Comparison of ENCODE assay signal across 13 cellular contexts in the genomic region with DNA sequence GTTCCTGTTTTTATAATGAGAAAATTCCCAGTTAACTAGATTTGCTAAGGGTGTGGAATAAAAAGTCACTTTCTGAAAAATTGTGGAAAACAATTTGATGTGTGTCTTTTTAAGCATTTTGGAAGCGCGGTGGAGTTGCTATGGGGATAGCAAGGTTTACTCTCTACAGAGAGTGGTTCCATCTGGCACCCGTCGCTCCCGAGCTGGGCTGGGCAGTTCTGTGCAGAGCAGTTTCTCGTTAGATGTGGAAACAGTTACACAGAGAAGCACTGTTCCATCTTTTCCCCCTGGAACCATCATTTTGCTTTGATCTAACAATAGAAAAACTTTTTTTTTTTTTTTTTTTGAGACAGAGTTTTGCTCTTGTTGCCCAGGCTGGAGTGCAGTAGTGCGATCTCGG. TPM values are rescaled to one million over a fixed set of nuclear protein-coding genes. Genes with fewer than 3 reads are reported as not detected.
DNase-seq lines count a peak whose midpoint lies in the region; ATAC-seq and TF ChIP-seq lines count a peak whose summit lies in the region.
"Had no signal": no experiment of that assay in that cellular context is flagged by ENCODE, and none has a peak within 500 bp of the region (broad histone marks: within the 10 kb centered on the region; RNA-seq: fewer than 3 reads in every experiment).

No MANE protein-coding gene starts in this region.

- H3K23ac ChIP-seq in mesenchymal stem cell (ENCODE audit: low read length in 2 of 2): no peak overlapping the region

- H2BK120ac ChIP-seq in mesenchymal stem cell (ENCODE audit: low read depth, low read length): no peak overlapping the region

- WGBS in esophagus muscularis mucosa: 21% methylated on average over 8 of the region's 8 CpGs
- WGBS in mesenchymal stem cell: 78% methylated on average over 8 of the region's 8 CpGs

- in situ Hi-C loops in ACHN (cut with HindIII; ENCODE audit: low pct_ligation_motif_present, low pct_unique_long_range_greater_than_20kb, low sequenced_read_pairs): no loop called here

- H3K9me3 ChIP-seq in esophagus muscularis mucosa (no peaks in the 10 kb centered on the region), mesenchymal stem cell (ENCODE audit: control insufficient read depth, low read length) (no peaks in the 10 kb centered on the region)

- H3K36me3 ChIP-seq in esophagus muscularis mucosa: peaks cover 0 to 3% (median 0%) of the 10 kb centered on the region in 4 donors
- no peaks in the 10 kb centered on the region for H3K36me3 ChIP-seq in mesenchymal stem cell (ENCODE audit: control insufficient read depth in 1 of 2, insufficient read depth in 2 of 2, low read depth in 1 of 2, low read length in 2 of 2)

- ATAC-seq in activated naive CD8-positive, alpha-beta T cell treated with anti-CD3 and anti-CD28 coated beads, Interleukin-2, amount 50 U/mL, for 24 hours: no peak
- no peak for ATAC-seq in HG03108 (IDR thresholded peaks at IDR 0.05; ENCODE audit: unreplicated experiment)
- ATAC-seq: activated CD8-positive, alpha-beta T cell treated with anti-CD3 and anti-CD28 coated beads for 36 hours; natural killer cell had no signal

- H2BK12ac ChIP-seq in mesenchymal stem cell (ENCODE audit: low read length in 2 of 2): no peak overlapping the region

- no peak overlapping the region for H3K14ac ChIP-seq in mesenchymal stem cell (ENCODE audit: low read length in 2 of 2)

- H2AK5ac ChIP-seq in mesenchymal stem cell (ENCODE audit: low read length, severe bottlenecking): no peak overlapping the region

- no peak for TF ChIP-seq EP300 in esophagus muscularis mucosa (IDR thresholded peaks at IDR 0.05)

- H3K4me1 Mint-ChIP-seq in activated naive CD8-positive, alpha-beta T cell treated with anti-CD3 and anti-CD28 coated beads, Interleukin-2, amount 50 U/mL, for 24 hours: no peaks in the 10 kb centered on the region
- H3K4me1 Mint-ChIP-seq: natural killer cell had no signal

- H3K27me3 Mint-ChIP-seq in activated naive CD8-positive, alpha-beta T cell treated with anti-CD3 and anti-CD28 coated beads, Interleukin-2, amount 50 U/mL, for 24 hours: no peaks in the 10 kb centered on the region
- H3K27me3 Mint-ChIP-seq: activated CD8-positive, alpha-beta T cell treated with anti-CD3 and anti-CD28 coated beads for 36 hours; dendritic cell treated with granulocyte-macrophage colony-stimulating factor and Interleukin-4, amounts not matched to agents 40 ng/mL and 50 ng/mL, for 4 days had no signal

- intact Hi-C loops in esophagus muscularis mucosa (cut with DNase I): no loop called here

- no peak overlapping the region for H3K4me2 ChIP-seq in mesenchymal stem cell (ENCODE audit: low read length, poor library complexity, severe bottlenecking)

- DNase-seq in NCI-H82 (lab: John Stamatoyannopoulos, UW) (peak; percentile 24), NCI-H82 treated with DMSO at 0.1 percent for 48 hours (lab: John Stamatoyannopoulos, UW; ENCODE audit: unreplicated experiment) (no peak), esophagus muscularis mucosa (ENCODE audit: extremely low spot score) (no peak), mesenchymal stem cell (no peak), ureter (ENCODE audit: low spot score) (peak; percentile 73), ACHN (no peak)
- DNase-seq in activated naive CD8-positive, alpha-beta T cell treated with anti-CD3 and anti-CD28 coated beads, Interleukin-2, amount 50 U/mL, for 24 hours: no peak
- DNase-seq: activated CD8-positive, alpha-beta T cell treated with anti-CD3 and anti-CD28 coated beads for 36 hours; natural killer cell had no signal

- peak overlapping the region; percentile 69 to 82 (median 76) for H3K27ac ChIP-seq in esophagus muscularis mucosa (replicated peaks in 1 of 4)
- H3K27ac ChIP-seq in mesenchymal stem cell (ENCODE audit: low read length, poor library complexity, severe bottlenecking): no peak overlapping the region

- H3K4me1 ChIP-seq in esophagus muscularis mucosa (peaks cover 45 to 94% (median 68%) of the 10 kb centered on the region in 4 donors), mesenchymal stem cell (ENCODE audit: control insufficient read depth, insufficient read depth, low read depth, low read length) (no peaks in the 10 kb centered on the region)

- no peaks in the 10 kb centered on the region for H3K79me1 ChIP-seq in mesenchymal stem cell (replicated peaks; ENCODE audit: low read length, poor library complexity, severe bottlenecking)

- TF ChIP-seq CTCF in esophagus muscularis mucosa (IDR thresholded peaks at IDR 0.05): no peak

- H2AFZ ChIP-seq in mesenchymal stem cell (ENCODE audit: low read depth, low read length): no peak overlapping the region

- peak overlapping the region; percentile 59 for H3K9ac ChIP-seq in mesenchymal stem cell (ENCODE audit: low read length)

- H3K27me3 ChIP-seq in esophagus muscularis mucosa (no peaks in the 10 kb centered on the region), mesenchymal stem cell (ENCODE audit: control insufficient read depth in 1 of 2, insufficient read depth in 1 of 2, low read length in 2 of 2) (peaks cover 0 to 41% of the 10 kb centered on the region in 2 experiments)

- no peak overlapping the region for H3K27ac Mint-ChIP-seq in activated naive CD8-positive, alpha-beta T cell treated with anti-CD3 and anti-CD28 coated beads, Interleukin-2, amount 50 U/mL, for 24 hours
- H3K27ac Mint-ChIP-seq: activated CD8-positive, alpha-beta T cell treated with anti-CD3 and anti-CD28 coated beads for 36 hours; dendritic cell treated with granulocyte-macrophage colony-stimulating factor and Interleukin-4, amounts not matched to agents 40 ng/mL and 50 ng/mL, for 4 days; natural killer cell had no signal

- no peak overlapping the region for H2BK15ac ChIP-seq in mesenchymal stem cell (ENCODE audit: low read depth, poor library complexity, severe bottlenecking)

- H4K8ac ChIP-seq in mesenchymal stem cell (ENCODE audit: low read length): no peak overlapping the region

- no peak for TF ChIP-seq POLR2A in esophagus muscularis mucosa (IDR thresholded peaks at IDR 0.05; ENCODE audit: low read depth)

- no peak overlapping the region for H4K91ac ChIP-seq in mesenchymal stem cell (ENCODE audit: low read length)

- peak overlapping the region in 3 of 4 donors; percentile 12 to 41 (median 18) for H3K4me3 ChIP-seq in esophagus muscularis mucosa
- H3K4me3 ChIP-seq in mesenchymal stem cell (ENCODE audit: insufficient read depth in 1 of 2, low read depth in 1 of 2, low read length in 2 of 2): no peak overlapping the region

- H3K4me3 Mint-ChIP-seq in activated naive CD8-positive, alpha-beta T cell treated with anti-CD3 and anti-CD28 coated beads, Interleukin-2, amount 50 U/mL, for 24 hours: no peak overlapping the region
- H3K4me3 Mint-ChIP-seq: activated CD8-positive, alpha-beta T cell treated with anti-CD3 and anti-CD28 coated beads for 36 hours; dendritic cell treated with granulocyte-macrophage colony-stimulating factor and Interleukin-4, amounts not matched to agents 40 ng/mL and 50 ng/mL, for 4 days; natural killer cell had no signal

- no peaks in the 10 kb centered on the region for H3K36me3 Mint-ChIP-seq in activated naive CD8-positive, alpha-beta T cell treated with anti-CD3 and anti-CD28 coated beads, Interleukin-2, amount 50 U/mL, for 24 hours (ENCODE audit: low read depth)
- H3K36me3 Mint-ChIP-seq: natural killer cell had no signal

- no peak overlapping the region for H2BK5ac ChIP-seq in mesenchymal stem cell (ENCODE audit: low read depth, low read length, poor library complexity, severe bottlenecking)

- H3K9me3 Mint-ChIP-seq in activated naive CD8-positive, alpha-beta T cell treated with anti-CD3 and anti-CD28 coated beads, Interleukin-2, amount 50 U/mL, for 24 hours: no peaks in the 10 kb centered on the region
- H3K9me3 Mint-ChIP-seq: activated CD8-positive, alpha-beta T cell treated with anti-CD3 and anti-CD28 coated beads for 36 hours; dendritic cell treated with granulocyte-macrophage colony-stimulating factor and Interleukin-4, amounts not matched to agents 40 ng/mL and 50 ng/mL, for 4 days; natural killer cell had no signal

- no peak overlapping the region for H3K4ac ChIP-seq in mesenchymal stem cell (ENCODE audit: low read depth in 1 of 2, low read length in 2 of 2)

- no peak overlapping the region for H3K18ac ChIP-seq in mesenchymal stem cell (ENCODE audit: low read depth in 1 of 2, low read length in 2 of 2)

RNA-seq across cellular contexts. Expression of gene LDLRAD4, which starts 17.4 kb away (rescaled TPM):
- total RNA-seq in esophagus muscularis mucosa (10 to 100 TPM; 20.4 to 40.4 (median 35.3) TPM), ureter (39.7 TPM)
- 0.23 TPM for polyA plus RNA-seq in mesenchymal stem cell (2013, experiment 1 of 2)
- polyA plus RNA-seq in mesenchymal stem cell (2013, experiment 2 of 2): 0.41 TPM
- total RNA-seq: HT1080, NCI-H460 had no signal

Comparison
In these comparisons a context has a peak if more than half of its experiments do, and no peak if none do; other contexts are left out.
1. DNase-seq: peak in NCI-H82 (single experiment) and ureter (single experiment); none in NCI-H82 treated with DMSO at 0.1 percent for 48 hours (single experiment), esophagus muscularis mucosa (single experiment), mesenchymal stem cell (single experiment), activated naive CD8-positive, alpha-beta T cell treated with anti-CD3 and anti-CD28 coated beads, Interleukin-2, amount 50 U/mL, for 24 hours (single experiment) and ACHN (single experiment).
2. H3K4me3 ChIP-seq: peak in esophagus muscularis mucosa (3 of 4); none in mesenchymal stem cell (0 of 2).